In the genomic region with DNA sequence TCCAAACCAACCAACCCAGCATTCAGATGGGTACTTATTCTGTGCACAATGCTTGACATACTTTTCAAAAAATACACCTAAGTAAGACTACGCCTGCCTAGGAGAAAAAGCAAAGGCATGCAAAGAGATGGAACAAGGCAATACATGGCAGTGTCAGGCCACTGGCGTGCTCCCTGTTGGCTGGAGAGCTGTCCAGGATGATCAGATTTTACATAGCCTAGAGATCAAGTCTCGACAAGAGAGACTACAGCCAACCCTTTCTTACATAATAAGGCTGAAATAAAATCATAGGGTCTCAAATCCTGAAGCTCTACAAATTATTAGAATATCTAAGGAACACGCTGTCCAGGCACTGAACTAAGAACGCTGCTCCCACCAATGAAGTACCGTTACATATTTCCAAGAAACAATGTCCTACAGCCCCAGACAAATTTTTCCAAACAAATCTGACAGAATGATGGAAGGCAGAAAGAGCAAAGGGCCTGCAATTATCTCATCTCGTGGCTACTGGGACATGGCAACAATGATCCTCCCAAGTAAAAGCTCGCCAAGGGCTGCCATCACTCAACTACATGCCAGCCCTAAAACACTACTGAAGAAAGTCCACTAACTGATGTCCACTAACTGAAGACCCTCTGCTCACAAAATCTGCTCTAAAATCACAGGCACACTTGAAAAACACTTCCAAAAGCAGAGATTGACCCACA, we compare ENCODE assay signal across 11 cellular contexts. TPM values are rescaled to one million over a fixed set of nuclear protein-coding genes. Genes with fewer than 3 reads are reported as not detected.
DNase-seq lines count a peak whose midpoint lies in the region; ATAC-seq, FAIRE-seq and TF ChIP-seq lines count a peak whose summit lies in the region.
"Had no signal": no experiment of that assay in that cellular context is flagged by ENCODE, and none has a peak within 500 bp of the region (broad histone marks: within the 10 kb centered on the region; RNA-seq: fewer than 3 reads in every experiment).

No MANE protein-coding gene starts in this region.

- H3K36me3 ChIP-seq in PC-9 (ENCODE audit: low read depth) (peaks cover 61% of the 10 kb centered on the region), endothelial cell of umbilical vein (ENCODE audit: control insufficient read depth in 2 of 2, extremely low read depth in 1 of 2, insufficient read depth in 2 of 2, low read length in 2 of 2) (peaks cover 27 to 48% of the 10 kb centered on the region in 2 experiments)

- dilution Hi-C loops in endothelial cell of umbilical vein (cut with MboI; ENCODE audit: extremely low pct_ligation_motif_present, low sequenced_read_pairs) = loop anchor here (25.0 kb wide), 1 partner anchor 327 kb away; a partner anchor contains a TSS

- POLR2A ChIA-PET in activated CD4-positive, alpha-beta T cell treated with anti-CD3 and anti-CD28 coated beads for 36 hours (lab: Charles Lee) = interaction anchor here (1.1 kb wide), 1 partner anchor 17 kb away, joined by 3 read pairs; a partner anchor contains a TSS
- POLR2A ChIA-PET in PC-9 (lab: Charles Lee; ENCODE audit: unreplicated experiment) = no interaction called here
- POLR2A ChIA-PET in endothelial cell of umbilical vein (lab: Charles Lee) = interaction anchor here (2.1 kb wide), 1 partner anchor 17 kb away, joined by 6 read pairs; a partner anchor contains a TSS

- CTCF ChIA-PET in activated CD4-positive, alpha-beta T cell treated with anti-CD3 and anti-CD28 coated beads for 36 hours (lab: Charles Lee) = interaction anchor here (4.4 kb wide), 1 partner anchor 16 kb away, joined by 34 read pairs; a partner anchor contains a TSS
- CTCF ChIA-PET in PC-9 (lab: Charles Lee) (no interaction called here), endothelial cell of umbilical vein (lab: Charles Lee) (no interaction called here)

- H3K4me3 ChIP-seq in PC-9 (no peak overlapping the region), endothelial cell of umbilical vein (replicated peaks in 1 of 3; ENCODE audit: insufficient read depth in 1 of 3, low read depth in 1 of 3, low read length in 3 of 3) (no peak overlapping the region)

- peak overlapping the region; percentile 40 for H3K4me2 ChIP-seq in PC-9
- peak overlapping the region; percentile 27 for H3K4me2 ChIP-seq in endothelial cell of umbilical vein (ENCODE audit: insufficient read depth, low read length)

- no peak for TF ChIP-seq CTCF in PC-9 (conservative IDR thresholded peaks at IDR 0.05)
- no peak for TF ChIP-seq CTCF in endothelial cell of umbilical vein (IDR thresholded peaks at IDR 0.05; ENCODE audit: extremely low read depth in 1 of 2, insufficient read depth in 1 of 2, low read depth in 1 of 2, low read length in 2 of 2)
- no peak for TF ChIP-seq CTCF in progenitor cell of endocrine pancreas (IDR thresholded peaks at IDR 0.05; ENCODE audit: unreplicated experiment)

- H2AFZ ChIP-seq in PC-9 (no peak overlapping the region), endothelial cell of umbilical vein (ENCODE audit: low read depth, low read length) (no peak overlapping the region)

- H3K4me1 Mint-ChIP-seq in activated CD4-positive, alpha-beta T cell treated with anti-CD3 and anti-CD28 coated beads for 36 hours = peaks cover 57% of the 10 kb centered on the region
- H3K4me1 Mint-ChIP-seq in progenitor cell of endocrine pancreas (ENCODE audit: low read depth) = peaks cover 38% of the 10 kb centered on the region

- H3K79me2 ChIP-seq in PC-9 (ENCODE audit: low read depth) (peaks cover 78% of the 10 kb centered on the region), endothelial cell of umbilical vein (ENCODE audit: control insufficient read depth, insufficient read depth, low read length) (peaks cover 74% of the 10 kb centered on the region)

- no peak for TF ChIP-seq POLR2A in endothelial cell of umbilical vein (IDR thresholded peaks at IDR 0.05; ENCODE audit: low read depth, low read length)

- H3K27ac Mint-ChIP-seq in activated CD4-positive, alpha-beta T cell treated with anti-CD3 and anti-CD28 coated beads for 36 hours = peak overlapping the region; percentile 72
- peak overlapping the region; percentile 49 for H3K27ac Mint-ChIP-seq in progenitor cell of endocrine pancreas

- FAIRE-seq in endothelial cell of umbilical vein (lab: Jason Lieb, UNC) = no peak
- FAIRE-seq: A204.1 had no signal

- intact Hi-C loops in activated CD4-positive, alpha-beta T cell treated with anti-CD3 and anti-CD28 coated beads for 36 hours (cut with DNase I, micrococcal nuclease) = no loop called here
- intact Hi-C loops in PC-9 (cut with micrococcal nuclease; ENCODE audit: unreplicated experiment) = no loop called here
- intact Hi-C loops in endothelial cell of umbilical vein (cut with micrococcal nuclease) = no loop called here

- H3F3A ChIP-seq in PC-9 (ENCODE audit: insufficient read depth, low read depth) = peaks cover 72% of the 10 kb centered on the region

- H3K9me1 ChIP-seq in endothelial cell of umbilical vein (replicated peaks; ENCODE audit: control insufficient read depth, extremely low read depth, insufficient read depth, low read length) = no peaks in the 10 kb centered on the region

- no peak for ATAC-seq in activated CD4-positive, alpha-beta T cell treated with anti-CD3 and anti-CD28 coated beads for 36 hours

- no peak overlapping the region for H3K27ac ChIP-seq in PC-9
- H3K27ac ChIP-seq in endothelial cell of umbilical vein (ENCODE audit: insufficient read depth, low read depth, low read length) = no peak overlapping the region

- H3K9me2 ChIP-seq in PC-9 (ENCODE audit: insufficient read depth) = no peaks in the 10 kb centered on the region

- no peaks in the 10 kb centered on the region for H3K9me3 Mint-ChIP-seq in activated CD4-positive, alpha-beta T cell treated with anti-CD3 and anti-CD28 coated beads for 36 hours (ENCODE audit: low read depth)
- H3K9me3 Mint-ChIP-seq in progenitor cell of endocrine pancreas (ENCODE audit: low read depth) = no peaks in the 10 kb centered on the region

- no peaks in the 10 kb centered on the region for H3K27me3 Mint-ChIP-seq in activated CD4-positive, alpha-beta T cell treated with anti-CD3 and anti-CD28 coated beads for 36 hours
- H3K27me3 Mint-ChIP-seq in progenitor cell of endocrine pancreas = no peaks in the 10 kb centered on the region
- H3K27me3 Mint-ChIP-seq: naive B cell had no signal

- H3K9me3 ChIP-seq in PC-9 (ENCODE audit: insufficient read depth, low read depth) = no peaks in the 10 kb centered on the region
- no peaks in the 10 kb centered on the region for H3K9me3 ChIP-seq in endothelial cell of umbilical vein (replicated peaks; ENCODE audit: control insufficient read depth, insufficient read depth, low read length)

- H3K4me3 Mint-ChIP-seq in activated CD4-positive, alpha-beta T cell treated with anti-CD3 and anti-CD28 coated beads for 36 hours = peak overlapping the region; percentile 99
- H3K4me3 Mint-ChIP-seq in progenitor cell of endocrine pancreas (ENCODE audit: low read depth) = no peak overlapping the region

- DNase-seq in activated CD4-positive, alpha-beta T cell treated with anti-CD3 and anti-CD28 coated beads for 36 hours = no peak
- DNase-seq in activated CD4-positive, alpha-beta T cell treated with anti-CD3 and anti-CD28 coated beads, Interleukin-2, amount 50 U/mL, for 4 hours = no peak
- DNase-seq in PC-9 = no peak
- no peak for DNase-seq in endothelial cell of umbilical vein (ENCODE audit: low read depth, low spot score)
- no peak for DNase-seq in progenitor cell of endocrine pancreas (ENCODE audit: low spot score, unreplicated experiment)
- no peak for DNase-seq in KG1 (lab: John Stamatoyannopoulos, UW)
- no peak for DNase-seq in NCI-H128 (lab: John Stamatoyannopoulos, UW; ENCODE audit: unreplicated experiment)
- DNase-seq in EL = no peak
- DNase-seq: naive B cell, NCI-H2171 treated with DMSO at 0.1 percent for 48 hours had no signal

- BruUV-seq in PC-9 (replicated peaks; lab: Mats Ljungman, UMichigan) (no TSS peak), endothelial cell of umbilical vein (replicated peaks; lab: Mats Ljungman, UMichigan) (no TSS peak)

- no peak overlapping the region for H3K9ac ChIP-seq in endothelial cell of umbilical vein (replicated peaks; ENCODE audit: extremely low read depth, insufficient read depth, low read length)

- H3K27me3 ChIP-seq in PC-9 (ENCODE audit: insufficient read depth, low read depth) (no peaks in the 10 kb centered on the region), endothelial cell of umbilical vein (ENCODE audit: control insufficient read depth in 2 of 2, insufficient read depth in 2 of 2, low read length in 2 of 2) (no peaks in the 10 kb centered on the region)

- peaks cover 77% of the 10 kb centered on the region for H3K36me3 Mint-ChIP-seq in activated CD4-positive, alpha-beta T cell treated with anti-CD3 and anti-CD28 coated beads for 36 hours (ENCODE audit: low read depth)
- peaks cover 40% of the 10 kb centered on the region for H3K36me3 Mint-ChIP-seq in progenitor cell of endocrine pancreas (ENCODE audit: insufficient read depth)

- H3K4me1 ChIP-seq in PC-9 (replicated peaks; ENCODE audit: insufficient read depth) (peaks cover 31% of the 10 kb centered on the region), endothelial cell of umbilical vein (ENCODE audit: control insufficient read depth, extremely low read depth, insufficient read depth, low read length) (peaks cover 35% of the 10 kb centered on the region)

- H4K20me1 ChIP-seq in PC-9 (ENCODE audit: insufficient read depth) = peaks cover 74% of the 10 kb centered on the region
- peaks cover 13% of the 10 kb centered on the region for H4K20me1 ChIP-seq in endothelial cell of umbilical vein (replicated peaks; ENCODE audit: control insufficient read depth, extremely low read depth, insufficient read depth, low read length)

RNA-seq across cellular contexts. Expression of a gene that starts 5.1 kb away (rescaled TPM):
- total RNA-seq in activated CD4-positive, alpha-beta T cell treated with anti-CD3 and anti-CD28 coated beads for 36 hours = 1,000 to 10,000 TPM; 1,904 to 2,150 TPM
- 1,449 and 1,977 TPM in 2 replicates for total RNA-seq in PC-9 (2021)
- 1,299 and 1,300 TPM in 2 replicates for total RNA-seq in endothelial cell of umbilical vein
- 3,719 and 4,163 TPM in 2 replicates for polyA plus RNA-seq in endothelial cell of umbilical vein
- 5,885 and 6,474 TPM in 2 replicates for polyA plus RNA-seq in endothelial cell of umbilical vein (2011; cell fraction: cytosol; rRNA removed)
- polyA plus RNA-seq in endothelial cell of umbilical vein (2011; cell fraction: nucleus; rRNA removed) = 1,198 and 1,313 TPM in 2 replicates
- polyA plus RNA-seq in endothelial cell of umbilical vein (2012) = 2,862 and 3,456 TPM in 2 replicates
- polyA minus RNA-seq in endothelial cell of umbilical vein = 885 and 1,100 TPM in 2 replicates
- polyA minus RNA-seq in endothelial cell of umbilical vein (2011; cell fraction: cytosol; rRNA and poly(A)+ RNA removed) = 345 TPM
- 106 and 139 TPM in 2 replicates for polyA minus RNA-seq in endothelial cell of umbilical vein (2011; cell fraction: nucleus; rRNA and poly(A)+ RNA removed)
- 1,546 and 1,550 TPM in 2 replicates for total RNA-seq in progenitor cell of endocrine pancreas

RNA-seq across cellular contexts. Expression of a gene that starts 16.3 kb away (rescaled TPM):
- total RNA-seq in activated CD4-positive, alpha-beta T cell treated with anti-CD3 and anti-CD28 coated beads for 36 hours = 100 to 1,000 TPM in 1 of 2 experiments, 10 to 100 TPM in 1; 92.0 to 102 TPM
- total RNA-seq in PC-9 (2021) = 294 and 338 TPM in 2 replicates
- 202 and 251 TPM in 2 replicates for total RNA-seq in endothelial cell of umbilical vein
- polyA plus RNA-seq in endothelial cell of umbilical vein = 204 and 338 TPM in 2 replicates
- polyA plus RNA-seq in endothelial cell of umbilical vein (2011; cell fraction: cytosol; rRNA removed) = 262 and 327 TPM in 2 replicates
- polyA plus RNA-seq in endothelial cell of umbilical vein (2011; cell fraction: nucleus; rRNA removed) = 119 and 159 TPM in 2 replicates
- 240 and 260 TPM in 2 replicates for polyA plus RNA-seq in endothelial cell of umbilical vein (2012)
- polyA minus RNA-seq in endothelial cell of umbilical vein = 595 and 633 TPM in 2 replicates
- 197 TPM for polyA minus RNA-seq in endothelial cell of umbilical vein (2011; cell fraction: cytosol; rRNA and poly(A)+ RNA removed)
- 97.9 and 145 TPM in 2 replicates for polyA minus RNA-seq in endothelial cell of umbilical vein (2011; cell fraction: nucleus; rRNA and poly(A)+ RNA removed)
- total RNA-seq in progenitor cell of endocrine pancreas = 176 and 179 TPM in 2 replicates
